8 cellular contexts compared by ENCODE assay signal in genomic region chr9:33290247-33290993, GRCh38. TPM values are rescaled to one million over a fixed set of nuclear protein-coding genes. Genes with fewer than 3 reads are reported as not detected.
A peak's percentile ranks its signal among the peaks of the same experiment; 100 is the strongest.
DNase-seq lines count a peak whose midpoint lies in the region; ATAC-seq and TF ChIP-seq lines count a peak whose summit lies in the region.

Gene NFX1, plus strand, starts transcription at chr9:33290516. Its CDS starts 57 bp downstream, at chr9:33290573.

- ATAC-seq in RWPE2 (ENCODE audit: low read depth), result peak; percentile 86
- peak; percentile 84 to 85 for ATAC-seq in naive thymus-derived CD8-positive, alpha-beta T cell

- H3K4me2 ChIP-seq in fibroblast of lung (ENCODE audit: extremely low read depth, insufficient read depth, low read length), result peak within 1 kb of the TSS; percentile 81

- POLR2A ChIA-PET in naive thymus-derived CD8-positive, alpha-beta T cell (lab: Charles Lee), result interaction anchor here (0.6 to 2.7 kb wide), 32 partner anchors 8 to 1674 kb away, joined by 3 to 44 read pairs (median 4); partner anchors contain the start of genes AQP3, B4GALT1, BAG1 and CHMP5

- peak within 1 kb of the TSS; percentile 33 for H2AFZ ChIP-seq in fibroblast of lung (ENCODE audit: low read length)

- TF ChIP-seq CTCF in RWPE2 (IDR thresholded peaks at IDR 0.05; ENCODE audit: poor library complexity, severe bottlenecking), result no peak
- TF ChIP-seq CTCF in fibroblast of lung (conservative IDR thresholded peaks at IDR 0.05 in 1 of 2, IDR thresholded peaks at IDR 0.05 in 1 of 2; ENCODE audit: low read depth in 1 of 2, low read length in 2 of 2), result no peak

- DNase-seq in EH (ENCODE audit: low read depth) (peak; percentile 99), H4 (ENCODE audit: low spot score) (peak; percentile 98), LoVo (ENCODE audit: low spot score) (peak; percentile 96), RWPE2 (ENCODE audit: low spot score) (peak; percentile 94), fibroblast of lung (ENCODE audit: low read depth in 2 of 2) (peak; percentile 99)
- peak; percentile 98 for DNase-seq in activated T-helper 2 cell treated with anti-CD3 and anti-CD28 coated beads, Interferon-gamma antibody, Interleukin-2, Interleukin-4, amounts not matched to agents 10 μg/mL and 5 μg/mL and 100 μg/mL, durations not matched to agents 14 hours and 24 hours and 36 hours (ENCODE audit: low spot score)
- peak; percentile 93 to 100 (median 99) for DNase-seq in naive thymus-derived CD8-positive, alpha-beta T cell
- DNase-seq in stimulated activated naive CD4-positive, alpha-beta T cell (lab: John Stamatoyannopoulos, UW), result peak; percentile 98 to 99 (median 98)

- H3K36me3 ChIP-seq in RWPE2 (ENCODE audit: low read depth) (peaks cover 43% of the 10 kb centered on the region), fibroblast of lung (ENCODE audit: control insufficient read depth, insufficient read depth, low read length) (peaks cover 5% of the 10 kb centered on the region)

- peak within 1 kb of the TSS; percentile 98 for H3K9ac ChIP-seq in fibroblast of lung (ENCODE audit: insufficient read depth, low read length)

- H3K27me3 ChIP-seq in RWPE2 (ENCODE audit: insufficient read depth, poor library complexity, severe bottlenecking) (no peaks in the 10 kb centered on the region), fibroblast of lung (ENCODE audit: control insufficient read depth, insufficient read depth, low read length) (no peaks in the 10 kb centered on the region)

- H4K20me1 ChIP-seq in fibroblast of lung (ENCODE audit: control insufficient read depth, extremely low read depth, insufficient read depth, low read length), result no peaks in the 10 kb centered on the region

- H3K4me1 ChIP-seq in RWPE2 (ENCODE audit: insufficient read depth, poor library complexity, severe bottlenecking), result no peaks in the 10 kb centered on the region
- H3K4me1 ChIP-seq in fibroblast of lung (ENCODE audit: control insufficient read depth, extremely low read depth, insufficient read depth, low read length), result peaks cover 3% of the 10 kb centered on the region

- H3K27ac Mint-ChIP-seq in activated T-helper 2 cell treated with anti-CD3 and anti-CD28 coated beads, Interferon-gamma antibody, Interleukin-2, Interleukin-4, amounts not matched to agents 10 μg/mL and 5 μg/mL and 100 μg/mL, durations not matched to agents 14 hours and 24 hours and 36 hours, result peak within 1 kb of the TSS; percentile 100
- H3K27ac Mint-ChIP-seq in naive thymus-derived CD8-positive, alpha-beta T cell, result peak within 1 kb of the TSS; percentile 97 to 100 (median 99)

- H3K4me3 Mint-ChIP-seq in activated T-helper 2 cell treated with anti-CD3 and anti-CD28 coated beads, Interferon-gamma antibody, Interleukin-2, Interleukin-4, amounts not matched to agents 10 μg/mL and 5 μg/mL and 100 μg/mL, durations not matched to agents 14 hours and 24 hours and 36 hours (ENCODE audit: low read depth), result peak within 1 kb of the TSS; percentile 96
- H3K4me3 Mint-ChIP-seq in naive thymus-derived CD8-positive, alpha-beta T cell, result peak within 1 kb of the TSS; percentile 82 to 99 (median 95)

- peaks cover 2% of the 10 kb centered on the region for H3K27me3 Mint-ChIP-seq in activated T-helper 2 cell treated with anti-CD3 and anti-CD28 coated beads, Interferon-gamma antibody, Interleukin-2, Interleukin-4, amounts not matched to agents 10 μg/mL and 5 μg/mL and 100 μg/mL, durations not matched to agents 14 hours and 24 hours and 36 hours (ENCODE audit: low read depth)
- peaks cover 0 to 2% (median 0%) of the 10 kb centered on the region in 5 donors for H3K27me3 Mint-ChIP-seq in naive thymus-derived CD8-positive, alpha-beta T cell

- H3K9me3 ChIP-seq in RWPE2 (ENCODE audit: severe bottlenecking) (no peaks in the 10 kb centered on the region), fibroblast of lung (ENCODE audit: control insufficient read depth, insufficient read depth, low read depth, low read length) (no peaks in the 10 kb centered on the region)

- intact Hi-C loops in activated T-helper 2 cell treated with anti-CD3 and anti-CD28 coated beads, Interferon-gamma antibody, Interleukin-2, Interleukin-4, amounts not matched to agents 10 μg/mL and 5 μg/mL and 100 μg/mL, durations not matched to agents 14 hours and 24 hours and 36 hours (cut with micrococcal nuclease), result loop anchor here (1.0 to 10.0 kb wide), 11 partner anchors 16 to 1164 kb away; partner anchors contain the start of genes AQP3, BAG1, DNAI1 and DNAJA1

- no peaks in the 10 kb centered on the region for H3K9me3 Mint-ChIP-seq in activated T-helper 2 cell treated with anti-CD3 and anti-CD28 coated beads, Interferon-gamma antibody, Interleukin-2, Interleukin-4, amounts not matched to agents 10 μg/mL and 5 μg/mL and 100 μg/mL, durations not matched to agents 14 hours and 24 hours and 36 hours
- H3K9me3 Mint-ChIP-seq in naive thymus-derived CD8-positive, alpha-beta T cell, result no peaks in the 10 kb centered on the region

- H3K36me3 Mint-ChIP-seq in activated T-helper 2 cell treated with anti-CD3 and anti-CD28 coated beads, Interferon-gamma antibody, Interleukin-2, Interleukin-4, amounts not matched to agents 10 μg/mL and 5 μg/mL and 100 μg/mL, durations not matched to agents 14 hours and 24 hours and 36 hours (ENCODE audit: low read depth), result peaks cover 44% of the 10 kb centered on the region
- H3K36me3 Mint-ChIP-seq in naive thymus-derived CD8-positive, alpha-beta T cell, result peaks cover 4 to 35% (median 15%) of the 10 kb centered on the region in 3 donors

- H3K79me2 ChIP-seq in fibroblast of lung (ENCODE audit: control insufficient read depth, insufficient read depth, low read length), result peaks cover 44% of the 10 kb centered on the region

- H3K4me1 Mint-ChIP-seq in activated T-helper 2 cell treated with anti-CD3 and anti-CD28 coated beads, Interferon-gamma antibody, Interleukin-2, Interleukin-4, amounts not matched to agents 10 μg/mL and 5 μg/mL and 100 μg/mL, durations not matched to agents 14 hours and 24 hours and 36 hours (ENCODE audit: low read depth), result peaks cover 44% of the 10 kb centered on the region
- peaks cover 27 to 72% (median 63%) of the 10 kb centered on the region in 4 donors for H3K4me1 Mint-ChIP-seq in naive thymus-derived CD8-positive, alpha-beta T cell

- H3K4me3 ChIP-seq in RWPE2 (ENCODE audit: severe bottlenecking) (peak within 1 kb of the TSS; percentile 67), fibroblast of lung (replicated peaks in 1 of 4; ENCODE audit: control extremely low read depth in 1 of 4, insufficient read depth in 1 of 4, low read depth in 3 of 4, low read length in 4 of 4) (peak within 1 kb of the TSS; percentile 75 to 86 (median 77))

- H3K27ac ChIP-seq in RWPE2 (ENCODE audit: poor library complexity, severe bottlenecking) (peak within 1 kb of the TSS; percentile 88), fibroblast of lung (ENCODE audit: insufficient read depth, low read length) (peak within 1 kb of the TSS; percentile 100)

RNA-seq across cellular contexts. Expression of gene NFX1, which starts in this region (rescaled TPM):
- total RNA-seq in H4 (2014; rRNA removed; shearing (Covaris generic)), result 15.2 and 19.8 TPM in 2 replicates
- 36.9 and 37.2 TPM in 2 replicates for total RNA-seq in activated T-helper 2 cell treated with anti-CD3 and anti-CD28 coated beads, Interferon-gamma antibody, Interleukin-2, Interleukin-4, amounts not matched to agents 10 μg/mL and 5 μg/mL and 100 μg/mL, durations not matched to agents 14 hours and 24 hours and 36 hours
- total RNA-seq in fibroblast of lung, result 21.3 and 30.2 TPM in 2 replicates
- 39.5 and 41.6 TPM in 2 replicates for polyA plus RNA-seq in fibroblast of lung
- polyA plus RNA-seq in fibroblast of lung (2012), result 24.8 and 26.8 TPM in 2 replicates
- polyA minus RNA-seq in fibroblast of lung (ENCODE audit: low replicate concordance), result 121 and 139 TPM in 2 replicates
- total RNA-seq in naive thymus-derived CD8-positive, alpha-beta T cell, result 10 to 100 TPM; 70.3 to 70.5 TPM
- 10 to 100 TPM; 22.8 to 42.7 (median 31.6) TPM for polyA plus RNA-seq in naive thymus-derived CD8-positive, alpha-beta T cell

Comparison
In these comparisons a context has a peak if more than half of its experiments do, and no peak if none do; other contexts are left out.
1. Peak in every context shown above with its lines: DNase-seq, ATAC-seq, H3K4me3 ChIP-seq and H3K27ac ChIP-seq.